In the genomic region with DNA sequence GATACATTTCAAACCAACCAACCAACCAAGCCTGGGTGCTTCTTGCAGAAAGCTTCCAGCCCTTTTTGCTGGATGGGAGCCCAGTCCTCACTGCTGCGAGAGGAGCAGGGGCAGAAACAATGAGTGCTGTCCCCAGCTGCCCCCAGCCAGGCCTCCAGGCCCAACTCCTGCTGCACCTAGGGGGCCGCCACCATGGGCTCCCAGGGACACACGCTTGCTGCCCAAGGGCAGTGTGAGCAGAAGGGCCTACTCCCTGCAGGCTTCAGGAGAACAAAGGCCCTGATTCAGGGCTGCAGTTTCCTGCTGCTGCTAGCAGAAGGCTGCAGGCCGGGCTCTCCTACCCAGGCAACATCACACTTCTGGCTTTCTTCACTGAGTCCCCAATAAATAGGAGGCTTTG, we compare ENCODE assay signal across 19 cellular contexts. TPM values are rescaled to one million over a fixed set of nuclear protein-coding genes. Genes with fewer than 3 reads are reported as not detected.
A peak's percentile ranks its signal among the peaks of the same experiment; 100 is the strongest.
DNase-seq lines count a peak whose midpoint lies in the region; ATAC-seq and TF ChIP-seq lines count a peak whose summit lies in the region.
"Had no signal": no experiment of that assay in that cellular context is flagged by ENCODE, and none has a peak within 500 bp of the region (broad histone marks: within the 10 kb centered on the region; RNA-seq: fewer than 3 reads in every experiment).

No MANE protein-coding gene starts in this region.

- no peaks in the 10 kb centered on the region for H3K9me3 ChIP-seq in left ventricle myocardium inferior (replicated peaks)

- no peaks in the 10 kb centered on the region for H3K36me3 ChIP-seq in left ventricle myocardium inferior

- DNase-seq in COLO829 (ENCODE audit: low spot score) (peak; percentile 63), amygdala (lab: John Stamatoyannopoulos, UW) (peak in 48 of 56 donors; percentile 13 to 79 (median 45)), left ventricle myocardium inferior (no peak), occipital lobe (lab: John Stamatoyannopoulos, UW) (peak; percentile 17), erythroblast (lab: John Stamatoyannopoulos, UW) (no peak), SKM-1 (lab: John Stamatoyannopoulos, UW; ENCODE audit: unreplicated experiment) (no peak)
- DNase-seq: activated CD4-positive, alpha-beta memory T cell treated with anti-CD3 and anti-CD28 coated beads for 36 hours; activated T-cell treated with anti-CD3 and anti-CD28 coated beads, Interleukin-2, amount 50 U/mL, for 4 hours; dermis blood vessel endothelial cell; HCEC 1CT; immature natural killer cell; KG1; naive thymus-derived CD8-positive, alpha-beta T cell; NCI-H187 treated with DMSO at 0.1 percent for 48 hours; stimulated activated naive CD4-positive, alpha-beta T cell treated with Interleukin-2 at 50 U/mL for 16 hours had no signal

- no peak overlapping the region for H3K4me3 ChIP-seq in left ventricle myocardium inferior

- no peak for TF ChIP-seq CTCF in left ventricle myocardium inferior (IDR thresholded peaks at IDR 0.05; ENCODE audit: borderline replicate concordance)

- H3K27me3 ChIP-seq in left ventricle myocardium inferior (ENCODE audit: low read depth), result no peaks in the 10 kb centered on the region

- no peak for TF ChIP-seq POLR2A in erythroblast (IDR thresholded peaks at IDR 0.05; ENCODE audit: low read length)

- H3K4me1 ChIP-seq in left ventricle myocardium inferior, result peaks cover 10% of the 10 kb centered on the region

- ATAC-seq in GM19035 (IDR thresholded peaks at IDR 0.05; ENCODE audit: unreplicated experiment) (no peak), HG03025 (IDR thresholded peaks at IDR 0.05; ENCODE audit: low FRiP score, unreplicated experiment) (no peak)
- ATAC-seq: naive thymus-derived CD8-positive, alpha-beta T cell had no signal

- peak overlapping the region; percentile 42 for H3K27ac ChIP-seq in left ventricle myocardium inferior (replicated peaks)
- H3K27ac ChIP-seq: epithelial cell of prostate, RWPE1 had no signal

- intact Hi-C loops in left ventricle myocardium inferior (cut with micrococcal nuclease), result no loop called here

RNA-seq across cellular contexts. Expression of a gene that starts 37.7 kb away (rescaled TPM):
- total RNA-seq in left ventricle myocardium inferior (not detected), occipital lobe (0.94 TPM)
- total RNA-seq: dermis blood vessel endothelial cell; naive thymus-derived CD8-positive, alpha-beta T cell had no signal

Comparison
In these comparisons a context has a peak if more than half of its experiments do, and no peak if none do; other contexts are left out.
1. DNase-seq: peak in COLO829 (single experiment), amygdala (48 of 56) and occipital lobe (single experiment); none in left ventricle myocardium inferior (single experiment), erythroblast (0 of 2) and SKM-1 (single experiment).